ENCODE assay signal across 8 cellular contexts in genomic region chr11:128776434-128777284, GRCh38.
DNase-seq lines count a peak whose midpoint lies in the region; ATAC-seq and TF ChIP-seq lines count a peak whose summit lies in the region.

No MANE protein-coding gene starts in this region.

- peaks cover 41% of the 10 kb centered on the region for H3K4me1 Mint-ChIP-seq in activated T-helper 17 cell treated with anti-CD3 and anti-CD28 coated beads, Interleukin-2, amount 50 U/mL, for 72 hours

- no peaks in the 10 kb centered on the region for H3K9me3 Mint-ChIP-seq in activated T-helper 17 cell treated with anti-CD3 and anti-CD28 coated beads, Interleukin-2, amount 50 U/mL, for 72 hours

- TF ChIP-seq CTCF in LNCaP clone FGC (IDR thresholded peaks at IDR 0.05; ENCODE audit: control insufficient read depth, extremely low read depth, insufficient read depth) (peak; percentile 43), right atrium auricular region (IDR thresholded peaks at IDR 0.05) (peak; percentile 61 to 77)

- ATAC-seq in activated T-helper 17 cell treated with anti-CD3 and anti-CD28 coated beads, Interleukin-2, amount 50 U/mL, for 72 hours (replicated peaks) = peak; percentile 78
- no peak for ATAC-seq in HG03469 (IDR thresholded peaks at IDR 0.05; ENCODE audit: unreplicated experiment)
- no peak for ATAC-seq in GM21515 (IDR thresholded peaks at IDR 0.05; ENCODE audit: unreplicated experiment)

- peaks cover 98% of the 10 kb centered on the region for H3K36me3 Mint-ChIP-seq in activated T-helper 17 cell treated with anti-CD3 and anti-CD28 coated beads, Interleukin-2, amount 50 U/mL, for 72 hours (ENCODE audit: low read depth)

- DNase-seq in EL (peak; percentile 13), LNCaP clone FGC (ENCODE audit: low read depth) (no peak), right atrium auricular region (ENCODE audit: low spot score) (peak; percentile 68)
- DNase-seq in stimulated activated CD4-positive, alpha-beta T cell treated with anti-CD3 and anti-CD28 coated beads, Interleukin-1b, Interleukin-23, amount 100 ng/mL, for 48 hours = peak; percentile 34
- DNase-seq in effector CD8-positive, alpha-beta T cell (lab: John Stamatoyannopoulos, UW) = no peak

- H3K4me1 ChIP-seq in right atrium auricular region = peaks cover 0 to 29% of the 10 kb centered on the region in 2 donors

- no peaks in the 10 kb centered on the region for H3K27me3 ChIP-seq in right atrium auricular region

- H3K27ac Mint-ChIP-seq in activated T-helper 17 cell treated with anti-CD3 and anti-CD28 coated beads, Interleukin-2, amount 50 U/mL, for 72 hours = peak overlapping the region; percentile 37

- H3K27me3 Mint-ChIP-seq in activated T-helper 17 cell treated with anti-CD3 and anti-CD28 coated beads, Interleukin-2, amount 50 U/mL, for 72 hours = no peaks in the 10 kb centered on the region

- no peak overlapping the region for H3K4me3 Mint-ChIP-seq in activated T-helper 17 cell treated with anti-CD3 and anti-CD28 coated beads, Interleukin-2, amount 50 U/mL, for 72 hours

- H3K27ac ChIP-seq in right atrium auricular region = peak overlapping the region in 1 of 2 donors; percentile 8

- H3K4me3 ChIP-seq in LNCaP clone FGC (ENCODE audit: low read depth, low read length) = no peak overlapping the region
- no peak overlapping the region for H3K4me3 ChIP-seq in right atrium auricular region

- no peaks in the 10 kb centered on the region for H3K9me3 ChIP-seq in right atrium auricular region

- H3K36me3 ChIP-seq in right atrium auricular region = peaks cover 12% of the 10 kb centered on the region

Comparison
In these comparisons a context has a peak if more than half of its experiments do, and no peak if none do; other contexts are left out.
1. DNase-seq: peak in EL (single experiment), right atrium auricular region (single experiment) and stimulated activated CD4-positive, alpha-beta T cell treated with anti-CD3 and anti-CD28 coated beads, Interleukin-1b, Interleukin-23, amount 100 ng/mL, for 48 hours (single experiment); none in LNCaP clone FGC (single experiment) and effector CD8-positive, alpha-beta T cell (single experiment).